In the genomic region with DNA sequence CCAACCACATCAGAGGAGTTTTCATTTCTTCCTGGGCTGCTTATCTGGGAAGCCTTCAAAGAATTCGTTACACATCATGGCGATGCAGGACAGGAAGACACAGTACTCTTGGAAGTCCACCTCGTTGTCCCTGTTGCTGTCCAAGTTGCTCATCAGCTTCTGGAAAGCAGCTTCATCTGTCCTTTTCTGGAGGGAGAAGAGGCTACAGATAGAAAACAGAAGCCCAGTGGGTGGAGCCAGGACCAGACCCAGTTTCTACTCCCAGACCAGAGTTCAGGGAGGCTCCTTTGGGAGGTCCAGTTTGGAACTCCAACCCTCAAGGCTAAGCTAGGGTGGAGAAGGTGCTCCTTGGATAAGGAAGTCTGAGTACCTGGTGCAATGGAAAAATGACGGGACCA, we compare ENCODE assay signal across 15 cellular contexts. TPM values are rescaled to one million over a fixed set of nuclear protein-coding genes. Genes with fewer than 3 reads are reported as not detected.
DNase-seq lines count a peak whose midpoint lies in the region; ATAC-seq, FAIRE-seq and TF ChIP-seq lines count a peak whose summit lies in the region.
"Had no signal": no experiment of that assay in that cellular context is flagged by ENCODE, and none has a peak within 500 bp of the region (broad histone marks: within the 10 kb centered on the region; RNA-seq: fewer than 3 reads in every experiment).

No MANE protein-coding gene starts in this region.

- peak overlapping the region; percentile 81; the same call in 1 of the 2 replicates for H3K9ac ChIP-seq in HCT116 (ENCODE audit: low read length)

- H2AFZ ChIP-seq in HCT116 (ENCODE audit: low read depth, low read length, poor library complexity, severe bottlenecking): no peak overlapping the region
- no peak overlapping the region for H2AFZ ChIP-seq in osteoblast (ENCODE audit: low read length)

- no peak for DNase-seq in A549 (ENCODE audit: low read depth in 1 of 2, low spot score in 1 of 2)
- DNase-seq in HCT116 (ENCODE audit: low read depth, low spot score): no peak
- DNase-seq in chondrocyte (ENCODE audit: low spot score): no peak
- DNase-seq in osteoblast (ENCODE audit: insufficient read length, low spot score, missing footprints): peak; percentile 50
- no peak for DNase-seq in cortex of kidney (lab: John Stamatoyannopoulos, UW)
- DNase-seq: activated CD4-positive, alpha-beta T cell treated with anti-CD3 and anti-CD28 coated beads, Interleukin-2, amount 50 U/mL, for 1 hour; foreskin melanocyte; NCI-H1930; SIG-M5; stimulated activated CD4-positive, alpha-beta T cell treated with anti-CD3 and anti-CD28 coated beads, Interleukin-12 subunit alpha, Interleukin-12 subunit beta, amount 100 ng/mL, for 4 hours had no signal

- TF ChIP-seq POLR2A in A549 (IDR thresholded peaks at IDR 0.05; ENCODE audit: low read length): no peak
- TF ChIP-seq POLR2A in HCT116 (IDR thresholded peaks at IDR 0.05; ENCODE audit: borderline replicate concordance, extremely low read depth, insufficient read depth, insufficient read length): no peak

- peak overlapping the region; percentile 99 for H3K4me2 ChIP-seq in A549
- peak overlapping the region; percentile 77 for H3K4me2 ChIP-seq in HCT116 (ENCODE audit: low read length)
- H3K4me2 ChIP-seq in osteoblast (ENCODE audit: insufficient read depth, low read length): peak overlapping the region; percentile 59

- POLR2A ChIA-PET in A549 (lab: Yijun Ruan, JAX) (interaction anchor here (1.3 to 6.8 kb wide), 3 partner anchors 9 to 447 kb away, joined by 4 to 114 read pairs (median 39); partner anchors contain the start of genes RPS27, S100A2 and S100A6), HCT116 (lab: Charles Lee) (interaction anchor here (1.4 to 5.6 kb wide), 5 partner anchors 10 to 90 kb away, joined by 3 to 67 read pairs (median 7); partner anchors contain the start of genes CHTOP, S100A2 and S100A6)

- no peak for TF ChIP-seq EP300 in A549 (IDR thresholded peaks at IDR 0.05)

- H4K20me1 ChIP-seq in HCT116 (ENCODE audit: insufficient read depth): no peaks in the 10 kb centered on the region
- H4K20me1 ChIP-seq in osteoblast (ENCODE audit: insufficient read depth, low read length): no peaks in the 10 kb centered on the region

- CTCF ChIA-PET in A549 (lab: Yijun Ruan, JAX): interaction anchor here (1.0 to 16.2 kb wide), 7 partner anchors 9 to 83 kb away, joined by 3 to 141 read pairs (median 19); partner anchors contain the start of genes S100A13, S100A2 and S100A6
- CTCF ChIA-PET in HCT116 (lab: Charles Lee): interaction anchor here (1.0 to 2.0 kb wide), 2 partner anchors 8 to 29 kb away, joined by 3 to 7 read pairs; partner anchors contain the start of gene S100A6

- peak overlapping the region; percentile 84 for H3K4me3 Mint-ChIP-seq in chondrocyte (ENCODE audit: unreplicated experiment)

- ATAC-seq in A549 (no peak), HCT116 (no peak), HG03097 (IDR thresholded peaks at IDR 0.05; ENCODE audit: low FRiP score, unreplicated experiment) (no peak), HG03378 (IDR thresholded peaks at IDR 0.05; ENCODE audit: unreplicated experiment) (no peak), HG03469 (IDR thresholded peaks at IDR 0.05; ENCODE audit: unreplicated experiment) (no peak)

- TF ChIP-seq CTCF in A549 (IDR thresholded peaks at IDR 0.05) (no peak), HCT116 (IDR thresholded peaks at IDR 0.05 in 2 of 3, conservative IDR thresholded peaks at IDR 0.05 in 1 of 3; ENCODE audit: borderline replicate concordance in 1 of 3, insufficient read depth in 1 of 3, low read depth in 2 of 3, low read length in 2 of 3) (no peak), chondrocyte (IDR thresholded peaks at IDR 0.05) (no peak), osteoblast (IDR thresholded peaks at IDR 0.05; ENCODE audit: extremely low read depth, low read depth, low read length) (no peak)

- TF ChIP-seq RAD21 in A549 (conservative IDR thresholded peaks at IDR 0.05 in 1 of 2, IDR thresholded peaks at IDR 0.05 in 1 of 2) (no peak), HCT116 (IDR thresholded peaks at IDR 0.05; ENCODE audit: low read depth) (no peak)

- BruUV-seq in HCT116 (replicated peaks; lab: Mats Ljungman, UMichigan): no TSS peak

- H3K27ac ChIP-seq in A549: peak overlapping the region; percentile 96 to 97
- peak overlapping the region; percentile 97 for H3K27ac ChIP-seq in HCT116 (ENCODE audit: low read depth, low read length)
- peak overlapping the region; percentile 45 for H3K27ac ChIP-seq in osteoblast (ENCODE audit: low read depth, low read length)

- peak overlapping the region; percentile 27 for H3K27ac Mint-ChIP-seq in chondrocyte (ENCODE audit: unreplicated experiment)

- H3K9me3 ChIP-seq in A549 (no peaks in the 10 kb centered on the region), HCT116 (ENCODE audit: control insufficient read depth in 1 of 2, insufficient read depth in 1 of 2, low read depth in 1 of 2, low read length in 2 of 2) (no peaks in the 10 kb centered on the region), osteoblast (ENCODE audit: low read depth, low read length) (no peaks in the 10 kb centered on the region)

- H3K9me3 Mint-ChIP-seq in chondrocyte (ENCODE audit: low read depth): no peaks in the 10 kb centered on the region

- H3K36me3 ChIP-seq in HCT116 (ENCODE audit: control insufficient read depth in 1 of 2, insufficient read depth in 2 of 2, low read length in 2 of 2) (no peaks in the 10 kb centered on the region), osteoblast (ENCODE audit: insufficient read depth, low read length) (no peaks in the 10 kb centered on the region)

- H3K27me3 ChIP-seq in HCT116 (ENCODE audit: insufficient read depth, low read length) (no peaks in the 10 kb centered on the region), osteoblast (ENCODE audit: insufficient read depth, low read length) (no peaks in the 10 kb centered on the region)

- intact Hi-C loops in HCT116 (cut with micrococcal nuclease): no loop called here

- H3K79me2 ChIP-seq in HCT116 (ENCODE audit: insufficient read depth, low read length): peaks cover 14% of the 10 kb centered on the region; the same call in 1 of the 2 replicates
- H3K79me2 ChIP-seq in osteoblast (ENCODE audit: insufficient read depth, low read length): no peaks in the 10 kb centered on the region

- H3K36me3 Mint-ChIP-seq in chondrocyte (ENCODE audit: low read depth): no peaks in the 10 kb centered on the region

- H3K4me1 ChIP-seq in A549 (peaks cover 82% of the 10 kb centered on the region), HCT116 (ENCODE audit: control insufficient read depth in 1 of 2, insufficient read depth in 2 of 2, low read length in 2 of 2) (peaks cover 92 to 97% of the 10 kb centered on the region in 2 experiments), osteoblast (ENCODE audit: insufficient read depth, low read length) (peaks cover 38% of the 10 kb centered on the region)

- WGBS in A549 (ENCODE audit: missing lambda C conversion rate): 79% methylated on average over 4 of the region's 4 CpGs

- no peaks in the 10 kb centered on the region for H3K27me3 Mint-ChIP-seq in chondrocyte (ENCODE audit: low read depth)

- no peak for FAIRE-seq in A549 (lab: Jason Lieb, UNC)
- FAIRE-seq: D721Med had no signal

- RAD21 ChIA-PET in HCT116 (lab: Charles Lee; ENCODE audit: low non-redundant PET in 1 of 2, low total read pairs in 2 of 2, uncharacterized antibody in 2 of 2, unreplicated experiment in 2 of 2): no interaction called here

- no peaks in the 10 kb centered on the region for H3K9me2 ChIP-seq in HCT116 (ENCODE audit: insufficient read depth)

- H3K4me1 Mint-ChIP-seq in chondrocyte (ENCODE audit: low read depth): peaks cover 89% of the 10 kb centered on the region

- peak overlapping the region; percentile 62 for H3K4me3 ChIP-seq in A549
- H3K4me3 ChIP-seq in HCT116 (replicated peaks in 1 of 2; ENCODE audit: low read depth in 1 of 2, low read length in 2 of 2): 0 out of 4 replicates have a peak overlapping the region, but pooled peaks of 1 of the 2 experiments have one; percentile 50
- no peak overlapping the region for H3K4me3 ChIP-seq in osteoblast (ENCODE audit: insufficient read depth, low read length)

RNA-seq across cellular contexts. Expression of gene S100A4, which starts 1.9 kb away (rescaled TPM):
- polyA plus RNA-seq in A549 (2011; rRNA removed) (590 and 814 TPM in 2 replicates), A549 (2017; fragmentation: RNase III; extraction: RNeasy Plus Mini Kit Qiagen cat#74134 plus additional on column Dnase treatment) (2,180 to 3,189 TPM (median 2,584 TPM) in 3 replicates)
- 813 and 885 TPM in 2 replicates for polyA plus RNA-seq in A549 (2012; cell fraction: cytosol; rRNA removed)
- 347 and 601 TPM in 2 replicates for polyA plus RNA-seq in A549 (2012; cell fraction: nucleus; rRNA removed)
- polyA minus RNA-seq in A549 (2011; rRNA and poly(A)+ RNA removed): 170 and 175 TPM in 2 replicates
- total RNA-seq in HCT116 (2021; ENCODE audit: unreplicated experiment) (384 TPM), chondrocyte (331 to 404 TPM (median 388 TPM) in 3 replicates), osteoblast (21.5 and 63.0 TPM in 2 replicates)
- 374 and 390 TPM in 2 replicates for polyA plus RNA-seq in HCT116 (2012)

RNA-seq across cellular contexts. Expression of gene S100A5, which starts 3.0 kb away (rescaled TPM):
- 0.48 and 0.68 TPM in 2 replicates for polyA plus RNA-seq in A549 (2011; rRNA removed)
- polyA plus RNA-seq in A549 (2012; cell fraction: cytosol; rRNA removed): 0.52 and 1.1 TPM in 2 replicates
- 0.92 and 1.3 TPM in 2 replicates for polyA plus RNA-seq in A549 (2012; cell fraction: nucleus; rRNA removed)
- 0.17 to 0.57 TPM (median 0.45 TPM) in 3 replicates for polyA plus RNA-seq in A549 (2017; fragmentation: RNase III; extraction: RNeasy Plus Mini Kit Qiagen cat#74134 plus additional on column Dnase treatment)
- not detected in 2 replicates for polyA minus RNA-seq in A549 (2011; rRNA and poly(A)+ RNA removed)
- 6.0 TPM for total RNA-seq in HCT116 (2021; ENCODE audit: unreplicated experiment)
- 4.3 and 5.1 TPM in 2 replicates for polyA plus RNA-seq in HCT116 (2012)
- total RNA-seq in chondrocyte: 0.47 to 0.94 TPM in 2 of 3 replicates, not detected in the other
- total RNA-seq in osteoblast: not detected in 2 replicates
- total RNA-seq: lung microvascular endothelial cell had no signal

RNA-seq across cellular contexts. Expression of gene S100A3, which starts 5.3 kb away (rescaled TPM):
- 25.0 and 25.4 TPM in 2 replicates for polyA plus RNA-seq in A549 (2011; rRNA removed)
- 73.2 and 85.8 TPM in 2 replicates for polyA plus RNA-seq in A549 (2012; cell fraction: cytosol; rRNA removed)
- polyA plus RNA-seq in A549 (2012; cell fraction: nucleus; rRNA removed): 64.8 and 72.8 TPM in 2 replicates
- 71.1 to 88.9 TPM (median 74.0 TPM) in 3 replicates for polyA plus RNA-seq in A549 (2017; fragmentation: RNase III; extraction: RNeasy Plus Mini Kit Qiagen cat#74134 plus additional on column Dnase treatment)
- 16.9 and 18.6 TPM in 2 replicates for polyA minus RNA-seq in A549 (2011; rRNA and poly(A)+ RNA removed)
- total RNA-seq in HCT116 (2021; ENCODE audit: unreplicated experiment): 4.2 TPM
- polyA plus RNA-seq in HCT116 (2012): 5.2 and 7.9 TPM in 2 replicates
- 6.5 to 10.8 TPM (median 8.7 TPM) in 3 replicates for total RNA-seq in chondrocyte
- total RNA-seq in osteoblast: 4.4 and 7.6 TPM in 2 replicates

RNA-seq across cellular contexts. Expression of gene S100A6, which starts 7.9 kb away (rescaled TPM):
- polyA plus RNA-seq in A549 (2011; rRNA removed) (898 and 1,226 TPM in 2 replicates), A549 (2017; fragmentation: RNase III; extraction: RNeasy Plus Mini Kit Qiagen cat#74134 plus additional on column Dnase treatment) (2,810 to 4,567 TPM (median 3,552 TPM) in 3 replicates)
- 1,879 and 1,929 TPM in 2 replicates for polyA plus RNA-seq in A549 (2012; cell fraction: cytosol; rRNA removed)
- 562 and 1,121 TPM in 2 replicates for polyA plus RNA-seq in A549 (2012; cell fraction: nucleus; rRNA removed)
- 472 and 476 TPM in 2 replicates for polyA minus RNA-seq in A549 (2011; rRNA and poly(A)+ RNA removed)
- total RNA-seq in HCT116 (2021; ENCODE audit: unreplicated experiment) (1,633 TPM), chondrocyte (1.4 to 12.1 TPM (median 10.9 TPM) in 3 replicates), osteoblast (1,187 and 1,317 TPM in 2 replicates)
- 3,046 and 3,157 TPM in 2 replicates for polyA plus RNA-seq in HCT116 (2012)

RNA-seq across cellular contexts. Expression of gene S100A2, which starts 21.9 kb away (rescaled TPM):
- 5.1 and 6.0 TPM in 2 replicates for polyA plus RNA-seq in A549 (2011; rRNA removed)
- polyA plus RNA-seq in A549 (2012; cell fraction: cytosol; rRNA removed): 7.8 and 10.9 TPM in 2 replicates
- polyA plus RNA-seq in A549 (2012; cell fraction: nucleus; rRNA removed): 5.6 and 8.3 TPM in 2 replicates
- 13.4 to 19.5 TPM (median 15.9 TPM) in 3 replicates for polyA plus RNA-seq in A549 (2017; fragmentation: RNase III; extraction: RNeasy Plus Mini Kit Qiagen cat#74134 plus additional on column Dnase treatment)
- polyA minus RNA-seq in A549 (2011; rRNA and poly(A)+ RNA removed): 1.5 and 2.8 TPM in 2 replicates
- total RNA-seq in HCT116 (2021; ENCODE audit: unreplicated experiment): 24.8 TPM
- 62.5 and 80.9 TPM in 2 replicates for polyA plus RNA-seq in HCT116 (2012)
- 15.4 to 22.2 TPM (median 18.9 TPM) in 3 replicates for total RNA-seq in chondrocyte
- 1.8 and 2.1 TPM in 2 replicates for total RNA-seq in osteoblast

Comparison
In these comparisons a context has a peak if more than half of its experiments do, and no peak if none do; other contexts are left out.
1. H3K27ac ChIP-seq: peak in every context shown above with its lines; median percentile 97 in HCT116; 96 in A549; 45 in osteoblast.